ENCODE assay signal across 8 cellular contexts in the genomic region with DNA sequence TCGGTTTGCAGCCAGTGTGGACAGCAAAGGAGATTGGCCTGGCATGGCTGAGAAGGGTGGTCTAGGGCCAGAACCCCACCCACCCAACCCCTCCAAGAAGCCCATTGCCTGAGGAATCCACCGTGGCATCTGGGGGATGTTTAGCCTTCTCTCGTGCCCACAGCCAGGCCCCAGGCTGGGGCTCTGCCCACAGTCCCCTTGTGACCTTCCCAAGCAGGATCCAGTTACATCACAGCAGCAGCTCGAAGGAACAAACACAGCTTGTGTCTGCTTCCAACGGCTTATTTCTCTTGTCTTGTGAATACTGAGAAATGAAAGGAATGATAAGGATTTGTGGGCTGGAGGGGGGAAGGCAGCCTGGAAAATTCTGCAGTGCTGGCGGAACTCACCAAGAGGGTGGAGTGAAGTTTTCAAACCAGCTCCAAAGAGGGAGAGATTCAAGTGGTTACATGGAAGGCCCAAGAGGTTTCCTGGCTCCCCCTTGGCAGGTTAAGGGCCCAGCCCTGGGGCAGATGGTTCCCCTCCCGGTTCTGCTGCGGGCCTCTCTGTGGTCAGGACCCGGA.
DNase-seq lines count a peak whose midpoint lies in the region; ATAC-seq, FAIRE-seq and TF ChIP-seq lines count a peak whose summit lies in the region.

No MANE protein-coding gene starts in this region.

- TF ChIP-seq RAD21 in HepG2 (CRISPR knock-in tag; IDR thresholded peaks at IDR 0.05): no peak

- DNase-seq in HS-27A (ENCODE audit: low read depth): peak; percentile 79
- peak; percentile 50 for DNase-seq in brain pericyte (ENCODE audit: low read depth, low spot score)
- no peak for DNase-seq in HepG2 (ENCODE audit: low spot score)
- peak in 1 of 2 donors; percentile 77 for DNase-seq in suprapubic skin (ENCODE audit: low spot score in 2 of 2)
- DNase-seq in retina: no peak
- no peak for DNase-seq in activated T-helper 2 cell treated with anti-CD3 and anti-CD28 coated beads, Interferon-gamma antibody, Interleukin-2, Interleukin-4, amounts not matched to agents 10 μg/mL and 5 μg/mL and 100 μg/mL, durations not matched to agents 14 hours and 24 hours and 36 hours (ENCODE audit: low spot score)

- POLR2A ChIA-PET in HepG2 (lab: Yijun Ruan, JAX): interaction anchor here (1.1 to 1.7 kb wide), 8 partner anchors 16 to 63 kb away, joined by 3 to 9 read pairs (median 5); a partner anchor contains a TSS

- H3K4me1 Mint-ChIP-seq in activated T-helper 2 cell treated with anti-CD3 and anti-CD28 coated beads, Interferon-gamma antibody, Interleukin-2, Interleukin-4, amounts not matched to agents 10 μg/mL and 5 μg/mL and 100 μg/mL, durations not matched to agents 14 hours and 24 hours and 36 hours (ENCODE audit: low read depth): peaks cover 4% of the 10 kb centered on the region

- no peak overlapping the region for H3K4me3 Mint-ChIP-seq in activated T-helper 2 cell treated with anti-CD3 and anti-CD28 coated beads, Interferon-gamma antibody, Interleukin-2, Interleukin-4, amounts not matched to agents 10 μg/mL and 5 μg/mL and 100 μg/mL, durations not matched to agents 14 hours and 24 hours and 36 hours (ENCODE audit: low read depth)

- H4K20me1 ChIP-seq in HepG2 (ENCODE audit: insufficient read depth, low read length): no peaks in the 10 kb centered on the region

- intact Hi-C loops in HepG2 (cut with micrococcal nuclease; ENCODE audit: unreplicated experiment): no loop called here
- intact Hi-C loops in activated T-helper 2 cell treated with anti-CD3 and anti-CD28 coated beads, Interferon-gamma antibody, Interleukin-2, Interleukin-4, amounts not matched to agents 10 μg/mL and 5 μg/mL and 100 μg/mL, durations not matched to agents 14 hours and 24 hours and 36 hours (cut with micrococcal nuclease): no loop called here

- peak overlapping the region in 1 of 3 experiments; percentile 25; a peak in 1 of 6 replicates for H3K4me3 ChIP-seq in HepG2 (replicated peaks in 1 of 3; ENCODE audit: insufficient read depth in 1 of 3, low read depth in 2 of 3, low read length in 3 of 3)
- H3K4me3 ChIP-seq in suprapubic skin: no peak overlapping the region

- no peak overlapping the region for H3K27ac Mint-ChIP-seq in activated T-helper 2 cell treated with anti-CD3 and anti-CD28 coated beads, Interferon-gamma antibody, Interleukin-2, Interleukin-4, amounts not matched to agents 10 μg/mL and 5 μg/mL and 100 μg/mL, durations not matched to agents 14 hours and 24 hours and 36 hours

- CTCF ChIA-PET in HepG2 (lab: Yijun Ruan, JAX; ENCODE audit: low intra/inter-chr PET ratio, low total read pairs): no interaction called here

- H3K4me1 ChIP-seq in HepG2 (ENCODE audit: insufficient read depth, low read length): peaks cover 72% of the 10 kb centered on the region
- peaks cover 12% of the 10 kb centered on the region for H3K4me1 ChIP-seq in suprapubic skin

- FAIRE-seq in HepG2 (lab: Jason Lieb, UNC): no peak

- H3K9me3 ChIP-seq in HepG2 (ENCODE audit: low read length) (no peaks in the 10 kb centered on the region), suprapubic skin (no peaks in the 10 kb centered on the region)

- ATAC-seq in HepG2 (no peak), GM18502 (IDR thresholded peaks at IDR 0.05; ENCODE audit: poor library complexity, unreplicated experiment) (no peak), HG03432 (IDR thresholded peaks at IDR 0.05; ENCODE audit: unreplicated experiment) (no peak)

- in situ Hi-C loops in HepG2 (cut with HindIII; ENCODE audit: extremely low pct_ligation_motif_present, low pct_unique_long_range_greater_than_20kb): no loop called here

- 8% methylated on average over 8 of the region's 9 CpGs for WGBS in HepG2 (ENCODE audit: low lambda C conversion rate)
- 41% methylated on average over 8 of the region's 9 CpGs for WGBS in suprapubic skin

- no peaks in the 10 kb centered on the region for H3K79me2 ChIP-seq in HepG2 (ENCODE audit: insufficient read depth, low read length)

- no peak overlapping the region for H3K27ac ChIP-seq in HepG2 (ENCODE audit: extremely low read length, insufficient read depth, low read length)
- peak overlapping the region; percentile 75 for H3K27ac ChIP-seq in suprapubic skin

- no peaks in the 10 kb centered on the region for H3K27me3 Mint-ChIP-seq in activated T-helper 2 cell treated with anti-CD3 and anti-CD28 coated beads, Interferon-gamma antibody, Interleukin-2, Interleukin-4, amounts not matched to agents 10 μg/mL and 5 μg/mL and 100 μg/mL, durations not matched to agents 14 hours and 24 hours and 36 hours (ENCODE audit: low read depth)

- no TSS peak for BruUV-seq in HepG2 (replicated peaks; lab: Mats Ljungman, UMichigan)

- H3K9ac ChIP-seq in HepG2 (ENCODE audit: insufficient read depth, low read depth, low read length): no peak overlapping the region

- TF ChIP-seq EP300 in HepG2 (IDR thresholded peaks at IDR 0.05; ENCODE audit: low read depth in 2 of 2, low read length in 2 of 2) (no peak), HepG2 (CRISPR knock-in tag; IDR thresholded peaks at IDR 0.05; ENCODE audit: borderline replicate concordance) (no peak), suprapubic skin (IDR thresholded peaks at IDR 0.05) (peak; percentile 79)

- TF ChIP-seq CTCF in HepG2 (CRISPR knock-in tag; IDR thresholded peaks at IDR 0.05): no peak
- no peak for TF ChIP-seq CTCF in suprapubic skin (IDR thresholded peaks at IDR 0.05)

- no peaks in the 10 kb centered on the region for H3K9me3 Mint-ChIP-seq in activated T-helper 2 cell treated with anti-CD3 and anti-CD28 coated beads, Interferon-gamma antibody, Interleukin-2, Interleukin-4, amounts not matched to agents 10 μg/mL and 5 μg/mL and 100 μg/mL, durations not matched to agents 14 hours and 24 hours and 36 hours

- H2AFZ ChIP-seq in HepG2 (ENCODE audit: low read length): peak overlapping the region; percentile 77

- H3K27me3 ChIP-seq in HepG2 (ENCODE audit: control insufficient read depth in 1 of 2, insufficient read depth in 2 of 2, low read length in 2 of 2) (peaks cover 0 to 12% of the 10 kb centered on the region in 2 experiments; a peak in 2 of 5 replicates), suprapubic skin (no peaks in the 10 kb centered on the region)

- H3K36me3 Mint-ChIP-seq in activated T-helper 2 cell treated with anti-CD3 and anti-CD28 coated beads, Interferon-gamma antibody, Interleukin-2, Interleukin-4, amounts not matched to agents 10 μg/mL and 5 μg/mL and 100 μg/mL, durations not matched to agents 14 hours and 24 hours and 36 hours (ENCODE audit: low read depth): no peaks in the 10 kb centered on the region

- peak overlapping the region; percentile 66 for H3K4me2 ChIP-seq in HepG2 (ENCODE audit: low read depth, low read length)

- H3K36me3 ChIP-seq in HepG2 (replicated peaks in 1 of 2; ENCODE audit: control insufficient read depth in 1 of 2, insufficient read depth in 2 of 2, low read length in 2 of 2) (no peaks in the 10 kb centered on the region), suprapubic skin (no peaks in the 10 kb centered on the region)

- TF ChIP-seq POLR2A in HepG2 (IDR thresholded peaks at IDR 0.05; ENCODE audit: insufficient read depth in 1 of 2, low read depth in 2 of 2, low read length in 2 of 2): no peak
- TF ChIP-seq POLR2A in suprapubic skin (IDR thresholded peaks at IDR 0.05): no peak

TF ChIP-seq in HepG2, 621 proteins besides CTCF, POLR2A, EP300 and RAD21 (continues in another document):
- TF ChIP-seq ZNF839 (CRISPR knock-in tag; IDR thresholded peaks at IDR 0.05; ENCODE audit: borderline replicate concordance) (no peak), CCAR2 (optimal IDR thresholded peaks at IDR 0.05; ENCODE audit: low read depth, low read length) (no peak), SATB2 (CRISPR knock-in tag; IDR thresholded peaks at IDR 0.05) (no peak), RNF2 (conservative IDR thresholded peaks at IDR 0.05; ENCODE audit: low read depth) (no peak), RARA (CRISPR knock-in tag; IDR thresholded peaks at IDR 0.05) (peak; percentile 52; the same call in 1 of the 2 replicates), BCL6 (CRISPR knock-in tag; IDR thresholded peaks at IDR 0.05) (peak; percentile 17; the same call in 1 of the 2 replicates), CEBPB (IDR thresholded peaks at IDR 0.05; ENCODE audit: borderline replicate concordance, low read depth, low read length) (0 out of 2 replicates have a peak, but pooled peaks have one; percentile 1)
- TF ChIP-seq, protein P1, sequence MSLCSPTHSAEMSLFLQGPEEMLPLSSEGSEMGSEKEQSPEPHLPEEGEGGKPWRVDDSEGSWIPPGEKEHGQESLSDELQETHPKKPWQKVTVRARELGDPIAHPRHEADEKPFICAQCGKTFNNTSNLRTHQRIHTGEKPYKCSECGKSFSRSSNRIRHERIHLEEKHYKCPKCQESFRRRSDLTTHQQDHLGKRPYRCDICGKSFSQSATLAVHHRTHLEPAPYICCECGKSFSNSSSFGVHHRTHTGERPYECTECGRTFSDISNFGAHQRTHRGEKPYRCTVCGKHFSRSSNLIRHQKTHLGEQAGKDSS (CRISPR knock-in tag; IDR thresholded peaks at IDR 0.05; ENCODE audit: borderline replicate concordance, low read depth): no peak
- TF ChIP-seq, protein P2, sequence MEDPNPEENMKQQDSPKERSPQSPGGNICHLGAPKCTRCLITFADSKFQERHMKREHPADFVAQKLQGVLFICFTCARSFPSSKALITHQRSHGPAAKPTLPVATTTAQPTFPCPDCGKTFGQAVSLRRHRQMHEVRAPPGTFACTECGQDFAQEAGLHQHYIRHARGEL (CRISPR knock-in tag; IDR thresholded peaks at IDR 0.05): no peak
- TF ChIP-seq, protein P3, sequence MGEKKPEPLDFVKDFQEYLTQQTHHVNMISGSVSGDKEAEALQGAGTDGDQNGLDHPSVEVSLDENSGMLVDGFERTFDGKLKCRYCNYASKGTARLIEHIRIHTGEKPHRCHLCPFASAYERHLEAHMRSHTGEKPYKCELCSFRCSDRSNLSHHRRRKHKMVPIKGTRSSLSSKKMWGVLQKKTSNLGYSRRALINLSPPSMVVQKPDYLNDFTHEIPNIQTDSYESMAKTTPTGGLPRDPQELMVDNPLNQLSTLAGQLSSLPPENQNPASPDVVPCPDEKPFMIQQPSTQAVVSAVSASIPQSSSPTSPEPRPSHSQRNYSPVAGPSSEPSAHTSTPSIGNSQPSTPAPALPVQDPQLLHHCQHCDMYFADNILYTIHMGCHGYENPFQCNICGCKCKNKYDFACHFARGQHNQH (CRISPR knock-in tag; IDR thresholded peaks at IDR 0.05): no peak
- TF ChIP-seq, protein P4, sequence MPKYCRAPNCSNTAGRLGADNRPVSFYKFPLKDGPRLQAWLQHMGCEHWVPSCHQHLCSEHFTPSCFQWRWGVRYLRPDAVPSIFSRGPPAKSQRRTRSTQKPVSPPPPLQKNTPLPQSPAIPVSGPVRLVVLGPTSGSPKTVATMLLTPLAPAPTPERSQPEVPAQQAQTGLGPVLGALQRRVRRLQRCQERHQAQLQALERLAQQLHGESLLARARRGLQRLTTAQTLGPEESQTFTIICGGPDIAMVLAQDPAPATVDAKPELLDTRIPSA (CRISPR knock-in tag; IDR thresholded peaks at IDR 0.05; ENCODE audit: borderline replicate concordance): no peak

Comparison
In these comparisons a context has a peak if more than half of its experiments do, and no peak if none do; other contexts are left out.
1. DNase-seq: peak in HS-27A (single experiment) and brain pericyte (single experiment); none in HepG2 (single experiment), retina (single experiment) and activated T-helper 2 cell treated with anti-CD3 and anti-CD28 coated beads, Interferon-gamma antibody, Interleukin-2, Interleukin-4, amounts not matched to agents 10 μg/mL and 5 μg/mL and 100 μg/mL, durations not matched to agents 14 hours and 24 hours and 36 hours (single experiment).